19 cellular contexts compared by ENCODE assay signal in the genomic region with DNA sequence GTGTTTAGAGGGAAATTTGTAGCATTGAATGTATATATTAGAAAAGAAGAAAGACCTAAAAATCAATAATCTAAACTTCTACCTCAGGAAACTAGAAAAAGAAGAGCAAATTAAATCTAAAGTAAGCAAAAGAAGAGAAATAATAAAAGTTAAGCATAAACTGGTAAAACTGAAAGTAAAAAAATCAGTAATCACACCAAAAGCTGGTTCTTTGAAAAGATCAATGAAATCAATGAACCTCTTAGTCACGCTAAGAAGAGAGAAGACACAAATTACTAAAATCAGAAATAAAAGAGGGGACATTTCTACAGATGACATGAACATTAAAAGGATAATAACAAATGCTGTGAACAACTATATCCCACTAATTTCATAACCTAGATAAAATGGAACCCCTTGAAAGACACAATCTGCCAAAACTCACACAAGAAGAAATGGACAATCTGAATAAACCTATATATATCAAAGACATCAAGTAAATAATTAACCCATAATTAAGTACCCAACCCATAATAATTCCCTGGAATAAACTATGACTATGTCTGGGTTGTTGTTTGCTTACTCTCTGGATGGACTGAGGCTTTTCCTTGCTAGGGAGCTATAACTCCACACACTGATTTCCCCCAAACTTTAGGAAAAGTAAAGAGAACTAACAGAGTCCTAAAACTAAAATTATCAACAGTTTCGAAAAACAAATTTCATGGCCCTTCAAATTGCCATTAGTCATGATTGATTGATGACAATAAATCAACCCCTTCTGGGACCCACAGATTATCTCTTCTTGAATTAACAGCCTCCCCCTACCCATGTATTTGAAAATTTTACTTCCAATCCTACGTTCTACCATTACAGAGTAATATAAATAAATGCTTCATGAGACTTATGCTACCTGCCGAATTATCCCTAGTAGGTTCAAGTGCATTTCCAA.
"Had no signal": no experiment of that assay in that cellular context is flagged by ENCODE, and none has a peak within 500 bp of the region (broad histone marks: within the 10 kb centered on the region; RNA-seq: fewer than 3 reads in every experiment).

No MANE protein-coding gene starts in this region.

- ATAC-seq: gastrocnemius medialis, heart right ventricle, left lobe of liver, mucosa of descending colon had no signal

- H3K27me3 ChIP-seq: adrenal gland, gastrocnemius medialis, heart right ventricle had no signal

- H3K9me3 ChIP-seq: adrenal gland, gastrocnemius medialis, heart right ventricle, mucosa of descending colon, thoracic aorta had no signal

- H3K36me3 ChIP-seq: adrenal gland, gastrocnemius medialis, heart right ventricle, thoracic aorta had no signal

- H3K27ac ChIP-seq: adrenal gland, epithelial cell of prostate, gastrocnemius medialis, heart right ventricle, thoracic aorta had no signal

- H3K4me3 ChIP-seq: adrenal gland, gastrocnemius medialis, heart right ventricle, mucosa of descending colon, thoracic aorta had no signal

- H3K27ac Mint-ChIP-seq: activated naive CD4-positive, alpha-beta T cell treated with anti-CD3 and anti-CD28 coated beads for 36 hours; nephron; stimulated activated naive CD8-positive, alpha-beta T cell treated with anti-CD3 and anti-CD28 coated beads, Interleukin-15, Interleukin-2, amounts not matched to agents 100 ng/mL and 50 ng/mL, for 24 hours; T-helper 2 cell treated with Interferon-gamma antibody and Interleukin-4, amounts not matched to agents 5 μg/mL and 100 μg/mL, for 36 hours had no signal

- DNase-seq: activated CD4-positive, alpha-beta T cell treated with anti-CD3 and anti-CD28 coated beads, Interleukin-2, amount 50 U/mL, for 48 hours; activated naive CD4-positive, alpha-beta T cell treated with anti-CD3 and anti-CD28 coated beads for 36 hours; adrenal gland; caudate nucleus; cortex of kidney; effector memory CD4-positive, alpha-beta T cell; gastrocnemius medialis; heart right ventricle; islet precursor cell; mammary epithelial cell; mucosa of descending colon; stimulated activated CD4-positive, alpha-beta T cell treated with anti-CD3 and anti-CD28 coated beads, Interleukin-4, amount 100 ng/mL, for 1 hour; stimulated activated CD8-positive, alpha-beta memory T cell treated with anti-CD3 and anti-CD28 coated beads, Interleukin-4, amount 100 ng/mL, for 48 hours had no signal

- H3K4me3 Mint-ChIP-seq: activated naive CD4-positive, alpha-beta T cell treated with anti-CD3 and anti-CD28 coated beads for 36 hours; stimulated activated naive CD8-positive, alpha-beta T cell treated with anti-CD3 and anti-CD28 coated beads, Interleukin-15, Interleukin-2, amounts not matched to agents 100 ng/mL and 50 ng/mL, for 24 hours; T-helper 2 cell treated with Interferon-gamma antibody and Interleukin-4, amounts not matched to agents 5 μg/mL and 100 μg/mL, for 36 hours had no signal

- H3K27me3 Mint-ChIP-seq: stimulated activated naive CD8-positive, alpha-beta T cell treated with anti-CD3 and anti-CD28 coated beads, Interleukin-15, Interleukin-2, amounts not matched to agents 100 ng/mL and 50 ng/mL, for 24 hours had no signal

- H3K9me3 Mint-ChIP-seq: activated naive CD4-positive, alpha-beta T cell treated with anti-CD3 and anti-CD28 coated beads for 36 hours; nephron; stimulated activated naive CD8-positive, alpha-beta T cell treated with anti-CD3 and anti-CD28 coated beads, Interleukin-15, Interleukin-2, amounts not matched to agents 100 ng/mL and 50 ng/mL, for 24 hours; T-helper 2 cell treated with Interferon-gamma antibody and Interleukin-4, amounts not matched to agents 5 μg/mL and 100 μg/mL, for 36 hours had no signal
